16 cellular contexts compared by ENCODE assay signal in the genomic region with DNA sequence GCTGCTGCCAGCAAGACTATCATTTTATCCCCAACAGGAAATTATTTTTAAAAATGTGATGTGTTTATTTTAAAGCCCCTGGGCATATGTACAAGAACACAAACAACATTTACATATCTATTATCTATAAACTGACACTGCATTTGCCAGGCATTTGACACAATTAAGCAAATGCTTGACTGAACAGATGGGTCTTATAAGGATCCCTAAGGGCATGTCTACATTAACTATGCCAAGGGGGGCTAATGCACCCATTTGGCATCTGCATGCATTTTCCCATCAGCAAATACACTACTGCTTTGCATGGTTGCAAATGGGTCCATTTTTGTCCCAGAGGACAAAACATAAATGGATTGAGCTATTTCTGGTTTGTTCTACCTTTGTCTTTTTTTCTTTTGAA.
"Had no signal": no experiment of that assay in that cellular context is flagged by ENCODE, and none has a peak within 500 bp of the region (broad histone marks: within the 10 kb centered on the region; RNA-seq: fewer than 3 reads in every experiment).

No MANE protein-coding gene starts in this region.

- FAIRE-seq: colon, kidney had no signal

- ATAC-seq: activated CD4-positive, CD25-positive, alpha-beta regulatory T cell treated with anti-CD3 and anti-CD28 coated beads, Interleukin-2, amount 50 U/mL, for 24 hours; mucosa of descending colon; naive thymus-derived CD4-positive, alpha-beta T cell; sciatic nerve had no signal

- H3K4me1 ChIP-seq: suprapubic skin had no signal

- DNase-seq: activated CD4-positive, alpha-beta T cell treated with anti-CD3 and anti-CD28 coated beads, Interleukin-2, amount 50 U/mL, for 1 hour; activated CD8-positive, alpha-beta memory T cell treated with anti-CD3 and anti-CD28 coated beads for 24 hours; activated gamma-delta T cell treated with Interleukin-2 at 50 U/mL for 16 hours; amniotic stem cell; kidney; left ventricle myocardium inferior; mucosa of descending colon; naive thymus-derived CD4-positive, alpha-beta T cell; ovary; trophoblast cell had no signal

- H3K4me2 ChIP-seq: hepatocyte had no signal

- H3K9me3 ChIP-seq: esophagus muscularis mucosa, left ventricle myocardium inferior, mucosa of descending colon, ovary, suprapubic skin had no signal

- H3K79me2 ChIP-seq: hepatocyte had no signal

- H2AFZ ChIP-seq: hepatocyte had no signal

- H3K27me3 ChIP-seq: esophagus muscularis mucosa, hepatocyte, ovary, suprapubic skin had no signal

- H3K27ac ChIP-seq: esophagus muscularis mucosa, hepatocyte, ovary, suprapubic skin had no signal

- H3K36me3 ChIP-seq: esophagus muscularis mucosa, left ventricle myocardium inferior, ovary, suprapubic skin had no signal

- H3K4me3 ChIP-seq: esophagus muscularis mucosa, hepatocyte, left ventricle myocardium inferior, mucosa of descending colon, ovary, suprapubic skin had no signal
